In genomic region chr19:5436101-5436947, GRCh38 we compare ENCODE assay signal across 10 cellular contexts. TPM values are rescaled to one million over a fixed set of nuclear protein-coding genes. Genes with fewer than 3 reads are reported as not detected.
DNase-seq lines count a peak whose midpoint lies in the region; ATAC-seq and TF ChIP-seq lines count a peak whose summit lies in the region.
"Had no signal": no experiment of that assay in that cellular context is flagged by ENCODE, and none has a peak within 500 bp of the region (broad histone marks: within the 10 kb centered on the region; RNA-seq: fewer than 3 reads in every experiment).

No MANE protein-coding gene starts in this region.

- no peaks in the 10 kb centered on the region for H3K4me1 Mint-ChIP-seq in nephron progenitor cell

- H3K9ac ChIP-seq in Karpas-422 (ENCODE audit: low read length) = no peak overlapping the region

- H2AFZ ChIP-seq in Karpas-422 (ENCODE audit: low read length) = no peak overlapping the region

- H3K79me2 ChIP-seq in Karpas-422 (ENCODE audit: low read length) = no peaks in the 10 kb centered on the region

- no peak overlapping the region for H3K27ac Mint-ChIP-seq in nephron progenitor cell

- no peaks in the 10 kb centered on the region for H4K20me1 ChIP-seq in Karpas-422 (ENCODE audit: insufficient read depth, low read depth, low read length)

- peaks cover 70% of the 10 kb centered on the region for H3K27me3 Mint-ChIP-seq in nephron progenitor cell (ENCODE audit: low read depth, poor library complexity)

- H3K4me1 ChIP-seq in Karpas-422 (ENCODE audit: low read length) = peaks cover 3% of the 10 kb centered on the region; the same call in 1 of the 2 replicates
- H3K4me1 ChIP-seq: body of pancreas had no signal

- no peak overlapping the region for H3K4me3 ChIP-seq in Karpas-422 (ENCODE audit: low read length)
- H3K4me3 ChIP-seq: body of pancreas, ovary had no signal

- H3K36me3 ChIP-seq in Karpas-422 (ENCODE audit: insufficient read depth, low read length) = no peaks in the 10 kb centered on the region
- H3K36me3 ChIP-seq: ovary had no signal

- intact Hi-C loops in Right ventricle myocardium superior (cut with DNase I) = no loop called here

- no peaks in the 10 kb centered on the region for H3K9me3 ChIP-seq in Karpas-422 (ENCODE audit: low read length)
- H3K9me3 ChIP-seq: body of pancreas, ovary had no signal

- H3K27ac ChIP-seq in caudate nucleus (ENCODE audit: low read depth, low read length) = no peak overlapping the region
- no peak overlapping the region for H3K27ac ChIP-seq in Karpas-422 (ENCODE audit: low read length)
- H3K27ac ChIP-seq: body of pancreas, ovary had no signal

- H3K36me3 Mint-ChIP-seq in nephron progenitor cell (ENCODE audit: low read depth) = no peaks in the 10 kb centered on the region

- no peak for TF ChIP-seq CTCF in nephron progenitor cell (IDR thresholded peaks at IDR 0.05)

- H3K4me3 Mint-ChIP-seq in nephron progenitor cell = peak overlapping the region; percentile 70

- no peaks in the 10 kb centered on the region for H3K9me2 ChIP-seq in Karpas-422 (replicated peaks; ENCODE audit: insufficient read depth, low read length)

- DNase-seq in EL = peak; percentile 71
- DNase-seq in NCI-H1417 (lab: John Stamatoyannopoulos, UW) = peak in 2 of 3 experiments; percentile 72 to 87
- peak in 35 of 61 donors; percentile 0 to 80 (median 18) for DNase-seq in caudate nucleus (lab: John Stamatoyannopoulos, UW)
- DNase-seq in nephron progenitor cell = peak; percentile 90
- no peak for DNase-seq in Karpas-422
- no peak for DNase-seq in Kasumi-1 (lab: John Stamatoyannopoulos, UW)
- DNase-seq in Right ventricle myocardium superior = no peak
- DNase-seq in HPDE6-E6E7 (ENCODE audit: extremely low spot score) = no peak
- DNase-seq: body of pancreas had no signal

- no peak overlapping the region for H3K4me2 ChIP-seq in Karpas-422 (ENCODE audit: low read depth, low read length, poor library complexity, severe bottlenecking)

- peaks cover 3% of the 10 kb centered on the region for H3K9me3 Mint-ChIP-seq in nephron progenitor cell

- ATAC-seq in Right ventricle myocardium superior (ENCODE audit: poor library complexity) = no peak
- ATAC-seq: body of pancreas had no signal

- H3K27me3 ChIP-seq in Karpas-422 (ENCODE audit: low read length) = no peaks in the 10 kb centered on the region
- H3K27me3 ChIP-seq: body of pancreas, ovary had no signal

RNA-seq across cellular contexts. Expression of gene ZNRF4, which starts 18.9 kb away (rescaled TPM):
- not detected in 2 replicates for total RNA-seq in Karpas-422 (2014; rRNA removed; shearing (Covaris generic); ENCODE audit: low replicate concordance)
- total RNA-seq in Right ventricle myocardium superior = not detected
- total RNA-seq: body of pancreas, ovary had no signal

Comparison
In these comparisons a context has a peak if more than half of its experiments do, and no peak if none do; other contexts are left out.
1. DNase-seq: peak in EL (single experiment), NCI-H1417 (2 of 3), caudate nucleus (35 of 61) and nephron progenitor cell (single experiment); none in Karpas-422 (single experiment), Kasumi-1 (0 of 2), Right ventricle myocardium superior (single experiment) and HPDE6-E6E7 (single experiment).